8 cellular contexts compared by ENCODE assay signal in genomic region chr9:129597355-129598088, GRCh38. TPM values are rescaled to one million over a fixed set of nuclear protein-coding genes. Genes with fewer than 3 reads are reported as not detected.
DNase-seq lines count a peak whose midpoint lies in the region; ATAC-seq and TF ChIP-seq lines count a peak whose summit lies in the region.

No MANE protein-coding gene starts in this region.

- H3F3A ChIP-seq in neural progenitor cell (ENCODE audit: low read depth): peaks cover 42% of the 10 kb centered on the region

- H3K4me3 ChIP-seq in fibroblast of mammary gland (ENCODE audit: control insufficient read depth, low read depth, low read length): peak overlapping the region; percentile 42
- H3K4me3 ChIP-seq in neural progenitor cell: peak overlapping the region; percentile 56

- POLR2A ChIA-PET in WTC11 (lab: Charles Lee): interaction anchor here (1.1 to 2.5 kb wide), 8 partner anchors 11 to 419 kb away, joined by 3 to 12 read pairs (median 6); partner anchors contain the start of gene IER5L

- H3K36me3 Mint-ChIP-seq in WTC11 (no peaks in the 10 kb centered on the region), neural progenitor cell (no peaks in the 10 kb centered on the region)

- TF ChIP-seq CTCF in WTC11 (IDR thresholded peaks at IDR 0.05) (no peak), fibroblast of mammary gland (conservative IDR thresholded peaks at IDR 0.05; ENCODE audit: control insufficient read depth, insufficient read depth, low read depth, low read length) (no peak), neural progenitor cell (IDR thresholded peaks at IDR 0.05) (no peak)

- peak overlapping the region; percentile 77 for H3K4me2 ChIP-seq in neural progenitor cell

- H3K27me3 Mint-ChIP-seq in WTC11 (ENCODE audit: low read depth): peaks cover 52% of the 10 kb centered on the region
- peaks cover 8% of the 10 kb centered on the region for H3K27me3 Mint-ChIP-seq in neural progenitor cell (ENCODE audit: insufficient read depth, low read depth)

- H3K9ac ChIP-seq in neural progenitor cell: no peak overlapping the region

- ATAC-seq in GM18907 (IDR thresholded peaks at IDR 0.05; ENCODE audit: unreplicated experiment): peak; percentile 64
- peak; percentile 29 for ATAC-seq in WTC11
- ATAC-seq in HG03520 (IDR thresholded peaks at IDR 0.05; ENCODE audit: unreplicated experiment): no peak
- no peak for ATAC-seq in GM21619 (IDR thresholded peaks at IDR 0.05; ENCODE audit: unreplicated experiment)
- ATAC-seq in HG02571 (IDR thresholded peaks at IDR 0.05; ENCODE audit: unreplicated experiment): no peak

- H3K4me1 Mint-ChIP-seq in WTC11: peaks cover 44% of the 10 kb centered on the region
- peaks cover 68% of the 10 kb centered on the region for H3K4me1 Mint-ChIP-seq in neural progenitor cell

- H3K27ac Mint-ChIP-seq in WTC11: no peak overlapping the region
- no peak overlapping the region for H3K27ac Mint-ChIP-seq in neural progenitor cell

- no peaks in the 10 kb centered on the region for H3K9me3 Mint-ChIP-seq in WTC11
- H3K9me3 Mint-ChIP-seq in neural progenitor cell: no peaks in the 10 kb centered on the region

- peak overlapping the region; percentile 56 for H3K4me3 Mint-ChIP-seq in WTC11
- peak overlapping the region; percentile 76 for H3K4me3 Mint-ChIP-seq in neural progenitor cell

- H4K20me1 ChIP-seq in neural progenitor cell (ENCODE audit: low read depth): no peaks in the 10 kb centered on the region

- H3K4me1 ChIP-seq in neural progenitor cell: peaks cover 29% of the 10 kb centered on the region

- no peaks in the 10 kb centered on the region for H3K79me2 ChIP-seq in neural progenitor cell (ENCODE audit: low read depth)

- H3K27ac ChIP-seq in neural progenitor cell: no peak overlapping the region

- DNase-seq in WTC11 (ENCODE audit: low spot score): peak; percentile 74
- DNase-seq in fibroblast of mammary gland (ENCODE audit: low read depth): peak; percentile 68
- DNase-seq in neural progenitor cell (ENCODE audit: low spot score): peak; percentile 93
- no peak for DNase-seq in NCI-H526 treated with DMSO at 0.1 percent for 48 hours (lab: John Stamatoyannopoulos, UW)

- no peaks in the 10 kb centered on the region for H3K27me3 ChIP-seq in neural progenitor cell

- peak overlapping the region; percentile 71 for H2AFZ ChIP-seq in neural progenitor cell (replicated peaks)

- no peaks in the 10 kb centered on the region for H3K9me3 ChIP-seq in neural progenitor cell (ENCODE audit: low read depth)

- no peaks in the 10 kb centered on the region for H3K36me3 ChIP-seq in neural progenitor cell

- CTCF ChIA-PET in WTC11 (lab: Charles Lee): interaction anchor here (0.8 to 3.8 kb wide), 17 partner anchors 10 to 466 kb away, joined by 3 to 34 read pairs (median 6); partner anchors contain the start of gene NTMT1

TF ChIP-seq in WTC11, 78 proteins besides CTCF, POLR2A, EP300 and RAD21:
- TF ChIP-seq HMGXB4 (CRISPR knock-in tag; IDR thresholded peaks at IDR 0.05) (peak; percentile 54; the same call in 1 of the 2 replicates), ETV6 (CRISPR knock-in tag; IDR thresholded peaks at IDR 0.05) (0 out of 2 replicates have a peak, but pooled peaks have one; percentile 22), USF2 (CRISPR knock-in tag; IDR thresholded peaks at IDR 0.05) (peak; percentile 10; the same call in 1 of the 2 replicates), ATF3 (CRISPR knock-in tag; conservative IDR thresholded peaks at IDR 0.05) (no peak), GABPB1 (CRISPR knock-in tag; IDR thresholded peaks at IDR 0.05) (peak; percentile 62; the same call in 1 of the 2 replicates)

RNA-seq across cellular contexts. Expression of gene C9orf50, which starts 23.4 kb away (rescaled TPM):
- total RNA-seq in WTC11 (2021): 0.11 TPM in 1 of 3 replicates, not detected in the others
- total RNA-seq in neural progenitor cell (ENCODE audit: low replicate concordance): not detected in 2 replicates

RNA-seq across cellular contexts. Expression of gene NTMT1, which starts 28.4 kb away (rescaled TPM):
- 55.4 to 71.1 TPM (median 58.1 TPM) in 3 replicates for total RNA-seq in WTC11 (2021)
- 22.2 and 29.8 TPM in 2 replicates for total RNA-seq in neural progenitor cell (ENCODE audit: low replicate concordance)

RNA-seq across cellular contexts. Expression of gene ASB6, which starts 44.4 kb away (rescaled TPM):
- total RNA-seq in WTC11 (2021): 19.3 to 20.0 TPM (median 19.7 TPM) in 3 replicates
- 9.2 and 21.1 TPM in 2 replicates for total RNA-seq in neural progenitor cell (ENCODE audit: low replicate concordance)

Comparison
In these comparisons a context has a peak if more than half of its experiments do, and no peak if none do; other contexts are left out.
1. ATAC-seq: peak in GM18907 (single experiment) and WTC11 (single experiment); none in HG03520 (single experiment), GM21619 (single experiment) and HG02571 (single experiment).